Comparison of ENCODE assay signal across 1 cellular context in the genomic region with DNA sequence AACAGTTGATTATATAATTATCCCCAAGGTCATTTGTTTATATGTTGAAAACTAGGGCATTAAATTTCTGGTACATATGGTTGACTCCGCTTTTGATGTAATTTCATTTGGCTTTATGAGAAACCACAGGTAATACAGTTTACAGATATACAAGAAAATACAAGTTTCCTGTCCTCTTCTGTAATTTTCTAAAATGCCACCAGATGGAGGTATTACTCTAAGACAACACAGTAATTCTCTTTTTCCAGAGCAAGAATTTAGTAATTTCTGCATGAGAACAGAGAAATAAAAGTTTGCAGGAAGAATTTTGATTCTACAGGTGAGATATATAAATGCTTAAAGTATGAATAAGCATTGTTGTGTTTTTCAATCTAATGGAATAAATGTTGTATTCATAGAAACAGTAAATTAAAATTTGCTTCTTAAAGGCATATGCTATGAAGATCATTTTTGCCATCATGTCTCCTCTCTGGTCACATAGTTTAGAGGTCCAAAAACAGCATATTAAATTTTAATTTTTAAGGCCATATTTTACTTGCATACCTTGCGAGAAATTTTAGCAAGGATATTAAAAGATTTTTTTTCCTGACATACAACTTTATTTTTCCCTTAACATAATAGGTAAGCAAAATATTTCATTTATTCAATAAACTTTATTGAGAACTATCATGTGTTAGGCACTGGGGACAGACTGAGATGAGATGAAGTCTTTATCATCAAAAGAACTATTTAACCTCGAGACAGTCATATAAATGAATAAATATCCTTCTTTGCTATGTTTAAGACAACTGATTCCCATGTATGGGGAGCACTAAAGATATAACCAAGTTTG.
TF ChIP-seq lines count a peak whose summit lies in the region.

No MANE protein-coding gene starts in this region.

TF ChIP-seq in endothelial cell of umbilical vein, 7 proteins besides CTCF, POLR2A, EP300 and RAD21:
- TF ChIP-seq, protein P1, sequence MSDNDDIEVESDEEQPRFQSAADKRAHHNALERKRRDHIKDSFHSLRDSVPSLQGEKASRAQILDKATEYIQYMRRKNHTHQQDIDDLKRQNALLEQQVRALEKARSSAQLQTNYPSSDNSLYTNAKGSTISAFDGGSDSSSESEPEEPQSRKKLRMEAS (IDR thresholded peaks at IDR 0.05; ENCODE audit: insufficient read depth, insufficient read length) = no peak
- TF ChIP-seq FOS (IDR thresholded peaks at IDR 0.05; ENCODE audit: borderline replicate concordance, insufficient read depth, low read length) = no peak
- TF ChIP-seq JUN (IDR thresholded peaks at IDR 0.05; ENCODE audit: borderline replicate concordance, insufficient read depth, insufficient read length, low read depth) = no peak
- no peak for TF ChIP-seq MYC (IDR thresholded peaks at IDR 0.05; ENCODE audit: low read depth, low read length)
- no peak for TF ChIP-seq GATA2 (IDR thresholded peaks at IDR 0.05; ENCODE audit: insufficient read depth, insufficient read length, low read depth, low read length)
- no peak for TF ChIP-seq POLR2AphosphoS5 (IDR thresholded peaks at IDR 0.05; ENCODE audit: insufficient read depth, low read depth, low read length)
- no peak for TF ChIP-seq EZH2 (IDR thresholded peaks at IDR 0.05; ENCODE audit: borderline replicate concordance, low read depth, low read length, severe bottlenecking)
